Comparison of ENCODE assay signal across 8 cellular contexts in genomic region chr1:231240883-231241735, GRCh38. TPM values are rescaled to one million over a fixed set of nuclear protein-coding genes. Genes with fewer than 3 reads are reported as not detected.
DNase-seq lines count a peak whose midpoint lies in the region; ATAC-seq, FAIRE-seq and TF ChIP-seq lines count a peak whose summit lies in the region.

GNPAT (plus strand) TSS chr1:231241212; CDS start chr1:231241379, 167 bp downstream.

- H3K9ac ChIP-seq in HUES64 (ENCODE audit: low read depth, low read length) = peak within 1 kb of the TSS; percentile 91
- peak within 1 kb of the TSS; percentile 94 for H3K9ac ChIP-seq in PC-3 (ENCODE audit: low read length)
- peak within 1 kb of the TSS; percentile 74 to 91 for H3K9ac ChIP-seq in mucosa of rectum (ENCODE audit: low read depth in 1 of 2, low read length in 2 of 2)

- H3K4me3 ChIP-seq in HUES64 (ENCODE audit: low read length) (peak within 1 kb of the TSS; percentile 96), PC-3 (ENCODE audit: low read length) (peak within 1 kb of the TSS; percentile 85), epithelial cell of proximal tubule (ENCODE audit: low read depth, low read length) (peak within 1 kb of the TSS; percentile 91), mucosa of rectum (ENCODE audit: low read length in 2 of 2) (peak within 1 kb of the TSS; percentile 83 to 97)

- H2AFZ ChIP-seq in PC-3 (ENCODE audit: low read length) = peak within 1 kb of the TSS; percentile 96

- H3K36me3 ChIP-seq in HUES64 (ENCODE audit: insufficient read depth, low read length) (peaks cover 21% of the 10 kb centered on the region), PC-3 (ENCODE audit: low read depth, low read length) (peaks cover 17% of the 10 kb centered on the region; the same call in 1 of the 2 replicates), mucosa of rectum (ENCODE audit: control insufficient read depth in 2 of 2, insufficient read depth in 2 of 2, low read length in 2 of 2) (peaks cover 16 to 20% of the 10 kb centered on the region in 2 donors)

- CTCF ChIA-PET in PC-3 (lab: Charles Lee) = no interaction called here

- H3K4me1 ChIP-seq in HUES64 (ENCODE audit: insufficient read depth, low read length) (peaks cover 13% of the 10 kb centered on the region), PC-3 (ENCODE audit: insufficient read depth, low read length) (peaks cover 25% of the 10 kb centered on the region), mucosa of rectum (ENCODE audit: control insufficient read depth in 2 of 2, insufficient read depth in 2 of 2, low read length in 2 of 2) (peaks cover 21 to 31% of the 10 kb centered on the region in 2 donors)

- peak within 1 kb of the TSS; percentile 93 for H3K4me2 ChIP-seq in PC-3 (ENCODE audit: low read length)

- H3F3A ChIP-seq in PC-3 (ENCODE audit: low read length, unreplicated experiment) = no peaks in the 10 kb centered on the region

- H3K27ac ChIP-seq in HUES64 (ENCODE audit: low read depth, low read length) = peak within 1 kb of the TSS; percentile 78
- peak within 1 kb of the TSS; percentile 43 for H3K27ac ChIP-seq in PC-3 (ENCODE audit: low read length)
- H3K27ac ChIP-seq in mucosa of rectum (ENCODE audit: low read depth in 2 of 2, low read length in 2 of 2) = peak within 1 kb of the TSS; percentile 71 to 83

- peak; percentile 95 for ATAC-seq in GM21423 (IDR thresholded peaks at IDR 0.05; ENCODE audit: unreplicated experiment)
- ATAC-seq in PC-3 = peak; percentile 94

- no peaks in the 10 kb centered on the region for H3K9me2 ChIP-seq in PC-3 (replicated peaks; ENCODE audit: low read length)

- no peak for TF ChIP-seq CTCF in D721Med (IDR thresholded peaks at IDR 0.05; ENCODE audit: insufficient read depth, missing control alignments)
- no peak for TF ChIP-seq CTCF in PC-3 (conservative IDR thresholded peaks at IDR 0.05; ENCODE audit: low read depth, low read length)
- no peak for TF ChIP-seq CTCF in epithelial cell of proximal tubule (conservative IDR thresholded peaks at IDR 0.05; ENCODE audit: low read depth, low read length)

- intact Hi-C loops in PC-3 (cut with micrococcal nuclease) = loop anchor here (5.0 kb wide), 1 partner anchor 361 kb away; no protein-coding TSS in a partner anchor

- TSS peak; percentile 57 for BruUV-seq in PC-3 (replicated peaks; lab: Mats Ljungman, UMichigan)

- no peak for FAIRE-seq in D721Med (lab: Jason Lieb, UNC)

- POLR2A ChIA-PET in PC-3 (lab: Charles Lee; ENCODE audit: unreplicated experiment) = no interaction called here

- H3K9me3 ChIP-seq in HUES64 (ENCODE audit: insufficient read depth, low read depth, low read length) (no peaks in the 10 kb centered on the region), PC-3 (ENCODE audit: low read length) (no peaks in the 10 kb centered on the region), mucosa of rectum (ENCODE audit: control insufficient read depth in 2 of 2, low read length in 2 of 2) (no peaks in the 10 kb centered on the region)

- peaks cover 61% of the 10 kb centered on the region for H3K79me2 ChIP-seq in PC-3 (ENCODE audit: low read length)

- no peaks in the 10 kb centered on the region for H4K20me1 ChIP-seq in PC-3 (ENCODE audit: low read length)

- WGBS in HUES64 = under 1% methylated on average over 50 of the region's 51 CpGs

- peak; percentile 94 for DNase-seq in D721Med (ENCODE audit: insufficient read length, low spot score)
- DNase-seq in PC-3 = peak; percentile 89
- DNase-seq in activated T-cell treated with anti-CD3 and anti-CD28 coated beads for 48 hours (ENCODE audit: low read depth) = peak; percentile 89
- no peak for DNase-seq in epithelial cell of proximal tubule (ENCODE audit: low read depth)
- peak; percentile 75 to 76 for DNase-seq in stimulated activated CD8-positive, alpha-beta memory T cell treated with anti-CD3 and anti-CD28 coated beads, Interleukin-4, amount 100 ng/mL, for 4 hours (ENCODE audit: low read depth in 2 of 2, low spot score in 1 of 2)

- no peaks in the 10 kb centered on the region for H3K27me3 ChIP-seq in HUES64 (ENCODE audit: insufficient read depth, low read length)
- H3K27me3 ChIP-seq in PC-3 (ENCODE audit: low read length) = no peaks in the 10 kb centered on the region
- no peaks in the 10 kb centered on the region for H3K27me3 ChIP-seq in mucosa of rectum (ENCODE audit: control insufficient read depth in 2 of 2, insufficient read depth in 2 of 2, low read length in 2 of 2)

RNA-seq across cellular contexts. Expression of gene GNPAT, which starts in this region (rescaled TPM):
- polyA plus RNA-seq in HUES64 (2013, experiment 1 of 2) = 45.7 TPM
- polyA plus RNA-seq in HUES64 (2013, experiment 2 of 2) = 51.2 TPM
- total RNA-seq in PC-3 (2014; rRNA removed) (40.5 and 45.8 TPM in 2 replicates), epithelial cell of proximal tubule (35.5 and 46.3 TPM in 2 replicates)
